In genomic region chr11:3952715-3953114, GRCh38 we compare ENCODE assay signal across 1 cellular context.
TF ChIP-seq lines count a peak whose summit lies in the region.

No MANE protein-coding gene starts in this region.

TF ChIP-seq in PFSK-1, 5 proteins besides CTCF, POLR2A, EP300 and RAD21 (continued from another document):
- TF ChIP-seq, protein P1, sequence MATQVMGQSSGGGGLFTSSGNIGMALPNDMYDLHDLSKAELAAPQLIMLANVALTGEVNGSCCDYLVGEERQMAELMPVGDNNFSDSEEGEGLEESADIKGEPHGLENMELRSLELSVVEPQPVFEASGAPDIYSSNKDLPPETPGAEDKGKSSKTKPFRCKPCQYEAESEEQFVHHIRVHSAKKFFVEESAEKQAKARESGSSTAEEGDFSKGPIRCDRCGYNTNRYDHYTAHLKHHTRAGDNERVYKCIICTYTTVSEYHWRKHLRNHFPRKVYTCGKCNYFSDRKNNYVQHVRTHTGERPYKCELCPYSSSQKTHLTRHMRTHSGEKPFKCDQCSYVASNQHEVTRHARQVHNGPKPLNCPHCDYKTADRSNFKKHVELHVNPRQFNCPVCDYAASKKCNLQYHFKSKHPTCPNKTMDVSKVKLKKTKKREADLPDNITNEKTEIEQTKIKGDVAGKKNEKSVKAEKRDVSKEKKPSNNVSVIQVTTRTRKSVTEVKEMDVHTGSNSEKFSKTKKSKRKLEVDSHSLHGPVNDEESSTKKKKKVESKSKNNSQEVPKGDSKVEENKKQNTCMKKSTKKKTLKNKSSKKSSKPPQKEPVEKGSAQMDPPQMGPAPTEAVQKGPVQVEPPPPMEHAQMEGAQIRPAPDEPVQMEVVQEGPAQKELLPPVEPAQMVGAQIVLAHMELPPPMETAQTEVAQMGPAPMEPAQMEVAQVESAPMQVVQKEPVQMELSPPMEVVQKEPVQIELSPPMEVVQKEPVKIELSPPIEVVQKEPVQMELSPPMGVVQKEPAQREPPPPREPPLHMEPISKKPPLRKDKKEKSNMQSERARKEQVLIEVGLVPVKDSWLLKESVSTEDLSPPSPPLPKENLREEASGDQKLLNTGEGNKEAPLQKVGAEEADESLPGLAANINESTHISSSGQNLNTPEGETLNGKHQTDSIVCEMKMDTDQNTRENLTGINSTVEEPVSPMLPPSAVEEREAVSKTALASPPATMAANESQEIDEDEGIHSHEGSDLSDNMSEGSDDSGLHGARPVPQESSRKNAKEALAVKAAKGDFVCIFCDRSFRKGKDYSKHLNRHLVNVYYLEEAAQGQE (IDR thresholded peaks at IDR 0.05; ENCODE audit: insufficient read depth in 1 of 2, low read depth in 2 of 2, low read length in 2 of 2), result peak; percentile 29 to 86; a peak in 2 of 4 replicates
